18 cellular contexts compared by ENCODE assay signal in the genomic region with DNA sequence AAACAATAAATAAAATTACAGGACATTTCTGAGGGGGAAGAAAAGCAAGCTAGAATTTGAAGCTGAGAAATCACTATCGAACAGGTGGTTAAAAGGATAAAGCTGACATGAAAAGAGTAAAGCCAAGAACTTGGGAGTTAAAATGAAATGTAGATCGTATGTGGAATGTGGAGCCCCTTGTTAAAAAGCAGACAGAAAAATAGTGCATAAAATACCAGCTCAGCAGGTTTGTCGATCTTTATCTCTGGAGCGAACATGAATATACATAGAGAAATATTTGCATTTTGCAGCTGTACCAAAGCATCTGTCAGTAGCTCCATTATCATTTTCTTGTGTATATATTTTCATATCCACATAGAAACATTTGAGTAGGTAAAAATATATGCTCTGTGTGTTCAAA.
"Had no signal": no experiment of that assay in that cellular context is flagged by ENCODE, and none has a peak within 500 bp of the region (broad histone marks: within the 10 kb centered on the region; RNA-seq: fewer than 3 reads in every experiment).

No MANE protein-coding gene starts in this region.

- H3K27ac ChIP-seq: heart left ventricle, neutrophil, skin epidermis, testis, tibial nerve, upper lobe of right lung, vagina had no signal

- H3K4me1 Mint-ChIP-seq: stimulated activated naive B cell treated with anti-CD40 and anti-IgM and Interleukin-4, amounts not matched to agents 10 μg/mL and 1 μg/mL and 100 μg/mL, for 72 hours; stimulated activated naive CD8-positive, alpha-beta T cell treated with anti-CD3 and anti-CD28 coated beads, Interleukin-15, amount 100 ng/mL, for 72 hours had no signal

- DNase-seq: dermis blood vessel endothelial cell; heart left ventricle; hippocampal formation; left colon; mesendoderm; naive thymus-derived CD4-positive, alpha-beta T cell; posterior cingulate gyrus; stimulated activated CD4-positive, alpha-beta T cell treated with anti-CD3 and anti-CD28 coated beads, Interleukin-2, amount 100 ng/mL, for 24 hours; stimulated activated CD4-positive, alpha-beta T cell treated with anti-CD3 and anti-CD28 coated beads, Interleukin-4, amount 100 ng/mL, for 4 hours; stimulated activated naive B cell treated with anti-CD40 and anti-IgM and Interleukin-4, amounts not matched to agents 10 μg/mL and 1 μg/mL and 100 μg/mL, for 72 hours; stimulated activated naive CD8-positive, alpha-beta T cell treated with anti-CD3 and anti-CD28 coated beads, Interleukin-15, amount 100 ng/mL, for 72 hours; testis; upper lobe of right lung had no signal

- H3K27ac Mint-ChIP-seq: naive thymus-derived CD4-positive, alpha-beta T cell; stimulated activated naive B cell treated with anti-CD40 and anti-IgM and Interleukin-4, amounts not matched to agents 10 μg/mL and 1 μg/mL and 100 μg/mL, for 72 hours; stimulated activated naive CD8-positive, alpha-beta T cell treated with anti-CD3 and anti-CD28 coated beads, Interleukin-15, amount 100 ng/mL, for 72 hours had no signal

- H3K9me3 ChIP-seq: heart left ventricle, neutrophil, testis, tibial nerve, upper lobe of right lung, vagina had no signal

- H3K4me3 ChIP-seq: heart left ventricle, skin epidermis, testis, tibial nerve, upper lobe of right lung, vagina had no signal

- ATAC-seq: heart left ventricle; left colon; naive thymus-derived CD4-positive, alpha-beta T cell; sciatic nerve; stimulated activated naive B cell treated with anti-CD40 and anti-IgM and Interleukin-4, amounts not matched to agents 10 μg/mL and 1 μg/mL and 100 μg/mL, for 72 hours; stimulated activated naive CD8-positive, alpha-beta T cell treated with anti-CD3 and anti-CD28 coated beads, Interleukin-15, amount 100 ng/mL, for 72 hours; upper lobe of right lung had no signal

- H3K36me3 Mint-ChIP-seq: naive thymus-derived CD4-positive, alpha-beta T cell; stimulated activated naive B cell treated with anti-CD40 and anti-IgM and Interleukin-4, amounts not matched to agents 10 μg/mL and 1 μg/mL and 100 μg/mL, for 72 hours had no signal

- H3K4me3 Mint-ChIP-seq: naive thymus-derived CD4-positive, alpha-beta T cell; stimulated activated naive B cell treated with anti-CD40 and anti-IgM and Interleukin-4, amounts not matched to agents 10 μg/mL and 1 μg/mL and 100 μg/mL, for 72 hours; stimulated activated naive CD8-positive, alpha-beta T cell treated with anti-CD3 and anti-CD28 coated beads, Interleukin-15, amount 100 ng/mL, for 72 hours had no signal

- H3K9me3 Mint-ChIP-seq: stimulated activated naive B cell treated with anti-CD40 and anti-IgM and Interleukin-4, amounts not matched to agents 10 μg/mL and 1 μg/mL and 100 μg/mL, for 72 hours; stimulated activated naive CD8-positive, alpha-beta T cell treated with anti-CD3 and anti-CD28 coated beads, Interleukin-15, amount 100 ng/mL, for 72 hours had no signal

- H3K36me3 ChIP-seq: heart left ventricle, neutrophil, tibial nerve, upper lobe of right lung, vagina had no signal
